Comparison of ENCODE assay signal across 15 cellular contexts in genomic region chr1:54567961-54568360, GRCh38.
A peak's percentile ranks its signal among the peaks of the same experiment; 100 is the strongest.
DNase-seq lines count a peak whose midpoint lies in the region; ATAC-seq and TF ChIP-seq lines count a peak whose summit lies in the region.
"Had no signal": no experiment of that assay in that cellular context is flagged by ENCODE, and none has a peak within 500 bp of the region (broad histone marks: within the 10 kb centered on the region; RNA-seq: fewer than 3 reads in every experiment).

No MANE protein-coding gene starts in this region.

- POLR2A ChIA-PET in RWPE1 (lab: Yijun Ruan, JAX; ENCODE audit: low non-redundant PET) = interaction anchor here (0.5 to 1.0 kb wide), 3 partner anchors 14 to 226 kb away, joined by 3 to 15 read pairs (median 3); no protein-coding TSS in a partner anchor

- peak; percentile 39 for DNase-seq in EH (ENCODE audit: low read depth)
- DNase-seq in RWPE1 (ENCODE audit: low spot score) = peak; percentile 50
- DNase-seq in fibroblast of peridontal ligament (ENCODE audit: extremely low read depth) = peak; percentile 37
- no peak for DNase-seq in kidney tubule cell (ENCODE audit: low spot score)
- DNase-seq in DMS79 treated with DMSO at 0.1 percent for 48 hours (lab: John Stamatoyannopoulos, UW) = no peak
- no peak for DNase-seq in superior temporal gyrus (ENCODE audit: extremely low spot score)
- DNase-seq: activated naive CD8-positive, alpha-beta T cell treated with anti-CD3 and anti-CD28 coated beads, Interleukin-2, amount 10 ng/mL, durations not matched to agents 7 days and 5 days; kidney glomerular epithelial cell; NCI-H510A; right cardiac atrium; stimulated activated CD4-positive, alpha-beta T cell treated with anti-CD3 and anti-CD28 coated beads, Interleukin-4, amount 100 ng/mL, for 24 hours had no signal

- peak overlapping the region; percentile 78 for H3K27ac ChIP-seq in RWPE1
- H3K27ac ChIP-seq in neutrophil = peak overlapping the region; percentile 43

- H3K4me3 ChIP-seq in neutrophil (ENCODE audit: low read depth in 1 of 2, low read length in 1 of 2) = no peak overlapping the region
- H3K4me3 ChIP-seq: coronary artery had no signal

- CTCF ChIA-PET in RWPE1 (lab: Yijun Ruan, JAX) = interaction anchor here (0.7 kb wide), 2 partner anchors 11 to 142 kb away, joined by 3 to 4 read pairs; no protein-coding TSS in a partner anchor

- TF ChIP-seq CTCF in RWPE1 (conservative IDR thresholded peaks at IDR 0.05; ENCODE audit: low read depth) (no peak), neutrophil (IDR thresholded peaks at IDR 0.05) (no peak)

- peaks cover 33 to 36% of the 10 kb centered on the region in 2 experiments for H3K4me1 ChIP-seq in neutrophil (ENCODE audit: control insufficient read depth in 1 of 2, insufficient read depth in 1 of 2, low read depth in 1 of 2, low read length in 1 of 2)

- no peak for ATAC-seq in GM21737 (IDR thresholded peaks at IDR 0.05; ENCODE audit: unreplicated experiment)
- ATAC-seq: stimulated activated effector memory CD8-positive, alpha-beta T cell treated with anti-CD3 and anti-CD28 coated beads, Interleukin-12 subunit alpha, Interleukin-12 subunit beta, amount 100 ng/mL, for 72 hours had no signal

- no peaks in the 10 kb centered on the region for H3K27me3 ChIP-seq in neutrophil

- no peaks in the 10 kb centered on the region for H3K36me3 ChIP-seq in neutrophil

- H3K9me3 ChIP-seq in neutrophil = no peaks in the 10 kb centered on the region

Comparison
In these comparisons a context has a peak if more than half of its experiments do, and no peak if none do; other contexts are left out.
1. DNase-seq: peak in EH (single experiment), RWPE1 (single experiment) and fibroblast of peridontal ligament (single experiment); none in kidney tubule cell (single experiment), DMS79 treated with DMSO at 0.1 percent for 48 hours (single experiment) and superior temporal gyrus (single experiment).